In the genomic region with DNA sequence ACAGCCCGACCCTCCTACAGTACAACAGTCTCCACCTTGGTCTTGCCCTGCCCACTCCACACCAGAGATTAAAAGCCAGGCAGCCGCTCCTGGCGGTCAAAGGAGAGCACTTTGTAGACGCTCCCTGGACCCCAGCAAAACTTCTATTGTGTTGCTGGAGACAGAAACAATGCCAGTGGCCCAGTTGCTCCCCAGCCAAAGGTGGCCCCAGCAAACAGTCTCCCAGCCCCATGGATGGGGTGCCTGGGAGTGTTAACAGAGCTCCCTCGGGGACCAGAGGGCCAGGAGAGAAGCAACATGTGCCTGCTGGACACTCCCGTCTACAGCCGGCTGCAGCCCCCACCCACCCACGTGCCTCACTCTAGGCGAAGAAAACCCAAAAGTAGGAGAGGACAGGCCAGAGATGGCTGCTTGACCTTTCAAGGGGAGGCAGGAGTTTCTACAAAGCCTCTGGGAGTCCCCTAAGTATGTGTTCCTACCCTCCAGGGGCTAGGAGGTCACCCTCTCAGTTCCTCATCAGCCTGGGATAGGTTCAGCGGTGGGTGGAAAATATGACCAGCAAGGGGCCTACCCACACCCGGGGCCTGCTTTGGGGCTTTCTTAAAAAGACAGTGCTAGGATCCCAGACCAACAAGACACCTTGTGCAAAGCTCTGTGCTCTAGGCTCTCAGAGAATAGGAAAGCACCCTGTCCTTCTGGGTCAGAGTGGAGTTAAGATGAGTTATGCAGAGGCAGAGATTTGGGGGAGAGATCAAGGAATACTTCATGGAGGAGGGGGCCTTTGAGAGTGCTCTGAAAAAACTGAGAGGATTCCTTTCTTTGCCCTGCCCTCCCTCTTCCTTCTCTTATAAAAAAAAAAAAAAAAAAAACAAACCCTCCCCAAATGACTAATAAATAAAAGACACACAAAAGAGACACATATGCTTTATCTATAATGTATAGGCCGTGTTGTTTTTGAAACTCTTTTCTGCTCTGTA, we compare ENCODE assay signal across 8 cellular contexts. TPM values are rescaled to one million over a fixed set of nuclear protein-coding genes. Genes with fewer than 3 reads are reported as not detected.
DNase-seq lines count a peak whose midpoint lies in the region; ATAC-seq and TF ChIP-seq lines count a peak whose summit lies in the region.

No MANE protein-coding gene starts in this region.

- no peak overlapping the region for H3K4me2 ChIP-seq in PC-3 (ENCODE audit: low read length)

- H3F3A ChIP-seq in PC-3 (ENCODE audit: low read length, unreplicated experiment) = no peaks in the 10 kb centered on the region

- POLR2A ChIA-PET in PC-3 (lab: Charles Lee; ENCODE audit: unreplicated experiment) (no interaction called here), RWPE1 (lab: Yijun Ruan, JAX; ENCODE audit: low non-redundant PET) (no interaction called here)

- H4K20me1 ChIP-seq in PC-3 (ENCODE audit: low read length) = no peaks in the 10 kb centered on the region

- peaks cover 72% of the 10 kb centered on the region for H3K4me1 Mint-ChIP-seq in stimulated activated memory B cell treated with anti-CD40 and anti-IgM and Interleukin-4, amounts not matched to agents 10 μg/mL and 1 μg/mL and 100 μg/mL, for 72 hours

- H3K9me3 Mint-ChIP-seq in stimulated activated memory B cell treated with anti-CD40 and anti-IgM and Interleukin-4, amounts not matched to agents 10 μg/mL and 1 μg/mL and 100 μg/mL, for 72 hours = no peaks in the 10 kb centered on the region

- H3K4me3 ChIP-seq in ACC112 (ENCODE audit: low read depth, low read length) (no peak overlapping the region), PC-3 (ENCODE audit: low read length) (no peak overlapping the region)

- no peaks in the 10 kb centered on the region for H3K36me3 Mint-ChIP-seq in stimulated activated memory B cell treated with anti-CD40 and anti-IgM and Interleukin-4, amounts not matched to agents 10 μg/mL and 1 μg/mL and 100 μg/mL, for 72 hours

- no peaks in the 10 kb centered on the region for H3K27me3 Mint-ChIP-seq in stimulated activated memory B cell treated with anti-CD40 and anti-IgM and Interleukin-4, amounts not matched to agents 10 μg/mL and 1 μg/mL and 100 μg/mL, for 72 hours

- no peaks in the 10 kb centered on the region for H3K36me3 ChIP-seq in ACC112 (ENCODE audit: insufficient read depth, low read length)
- H3K36me3 ChIP-seq in PC-3 (ENCODE audit: low read depth, low read length) = no peaks in the 10 kb centered on the region

- H3K27ac ChIP-seq in ACC112 (ENCODE audit: low read depth, low read length) (peak overlapping the region; percentile 36), PC-3 (ENCODE audit: low read length) (no peak overlapping the region), RWPE1 (no peak overlapping the region)

- ATAC-seq in GM18909 (IDR thresholded peaks at IDR 0.05; ENCODE audit: poor library complexity, unreplicated experiment) (peak; percentile 95), HG02973 (IDR thresholded peaks at IDR 0.05; ENCODE audit: unreplicated experiment) (peak; percentile 86), PC-3 (peak; percentile 11)
- ATAC-seq in stimulated activated memory B cell treated with anti-CD40 and anti-IgM and Interleukin-4, amounts not matched to agents 10 μg/mL and 1 μg/mL and 100 μg/mL, for 72 hours = peak; percentile 99

- H3K4me3 Mint-ChIP-seq in stimulated activated memory B cell treated with anti-CD40 and anti-IgM and Interleukin-4, amounts not matched to agents 10 μg/mL and 1 μg/mL and 100 μg/mL, for 72 hours = peak overlapping the region; percentile 49

- H3K4me1 ChIP-seq in ACC112 (ENCODE audit: control insufficient read depth, insufficient read depth, low read length, unreplicated experiment) = peaks cover 31% of the 10 kb centered on the region
- peaks cover 31% of the 10 kb centered on the region for H3K4me1 ChIP-seq in PC-3 (ENCODE audit: insufficient read depth, low read length)

- peak overlapping the region; percentile 95 for H3K27ac Mint-ChIP-seq in stimulated activated memory B cell treated with anti-CD40 and anti-IgM and Interleukin-4, amounts not matched to agents 10 μg/mL and 1 μg/mL and 100 μg/mL, for 72 hours

- DNase-seq in PC-3 (no peak), ecto neural progenitor cell (ENCODE audit: low spot score) (peak; percentile 62), hepatic stellate cell (ENCODE audit: low spot score) (no peak), RWPE1 (ENCODE audit: low spot score) (no peak)

- H3K9me3 ChIP-seq in PC-3 (ENCODE audit: low read length) = no peaks in the 10 kb centered on the region

- no peak overlapping the region for H3K9ac ChIP-seq in PC-3 (ENCODE audit: low read length)

- CTCF ChIA-PET in PC-3 (lab: Charles Lee) = no interaction called here
- CTCF ChIA-PET in RWPE1 (lab: Yijun Ruan, JAX) = interaction anchor here (0.6 kb wide), 2 partner anchors 28 to 247 kb away, joined by 3 to 5 read pairs; no protein-coding TSS in a partner anchor

- no peak for TF ChIP-seq CTCF in PC-3 (conservative IDR thresholded peaks at IDR 0.05; ENCODE audit: low read depth, low read length)
- TF ChIP-seq CTCF in RWPE1 (conservative IDR thresholded peaks at IDR 0.05; ENCODE audit: low read depth) = no peak

- intact Hi-C loops in PC-3 (cut with micrococcal nuclease) = no loop called here

- H3K9me2 ChIP-seq in PC-3 (replicated peaks; ENCODE audit: low read length) = no peaks in the 10 kb centered on the region

- H2AFZ ChIP-seq in ACC112 (ENCODE audit: low read length, unreplicated experiment) (peak overlapping the region; percentile 37), PC-3 (ENCODE audit: low read length) (no peak overlapping the region)

- BruUV-seq in PC-3 (replicated peaks; lab: Mats Ljungman, UMichigan) = no TSS peak

- H3K79me2 ChIP-seq in ACC112 (ENCODE audit: control insufficient read depth, insufficient read depth, low read length, unreplicated experiment) (no peaks in the 10 kb centered on the region), PC-3 (ENCODE audit: low read length) (no peaks in the 10 kb centered on the region)

- no peaks in the 10 kb centered on the region for H3K27me3 ChIP-seq in ACC112 (ENCODE audit: insufficient read depth, low read length)
- no peaks in the 10 kb centered on the region for H3K27me3 ChIP-seq in PC-3 (ENCODE audit: low read length)

RNA-seq across cellular contexts. Expression of a gene that starts 19.0 kb away (rescaled TPM):
- total RNA-seq in PC-3 (2014; rRNA removed) = 18.9 and 22.1 TPM in 2 replicates

Comparison
In these comparisons a context has a peak if more than half of its experiments do, and no peak if none do; other contexts are left out.
1. ATAC-seq: peak in every context shown above with its lines; median percentile 99 in stimulated activated memory B cell treated with anti-CD40 and anti-IgM and Interleukin-4, amounts not matched to agents 10 μg/mL and 1 μg/mL and 100 μg/mL, for 72 hours; 95 in GM18909; 86 in HG02973; 11 in PC-3.